8 cellular contexts compared by ENCODE assay signal in genomic region chr11:58905716-58906547, GRCh38. TPM values are rescaled to one million over a fixed set of nuclear protein-coding genes. Genes with fewer than 3 reads are reported as not detected.
DNase-seq lines count a peak whose midpoint lies in the region; ATAC-seq and TF ChIP-seq lines count a peak whose summit lies in the region.

No MANE protein-coding gene starts in this region.

- no peaks in the 10 kb centered on the region for H3K9me3 ChIP-seq in CD8-positive, alpha-beta memory T cell (ENCODE audit: low read length)

- no peak overlapping the region for H3K27ac ChIP-seq in CD8-positive, alpha-beta memory T cell (ENCODE audit: low read depth, low read length)

- no peak overlapping the region for H3K27ac Mint-ChIP-seq in nephron progenitor cell
- no peak overlapping the region for H3K27ac Mint-ChIP-seq in CD8-positive, alpha-beta memory T cell

- peak; percentile 49 for TF ChIP-seq CTCF in fibroblast of mammary gland (conservative IDR thresholded peaks at IDR 0.05; ENCODE audit: control insufficient read depth, insufficient read depth, low read depth, low read length)
- TF ChIP-seq CTCF in nephron progenitor cell (IDR thresholded peaks at IDR 0.05): peak; percentile 39

- H3K36me3 ChIP-seq in CD8-positive, alpha-beta memory T cell (ENCODE audit: insufficient read depth, low read length): no peaks in the 10 kb centered on the region

- H3K4me1 Mint-ChIP-seq in nephron progenitor cell: peaks cover 35% of the 10 kb centered on the region
- no peaks in the 10 kb centered on the region for H3K4me1 Mint-ChIP-seq in CD8-positive, alpha-beta memory T cell

- peaks cover 16% of the 10 kb centered on the region for H3K27me3 ChIP-seq in CD8-positive, alpha-beta memory T cell (ENCODE audit: insufficient read depth, low read length, poor library complexity, severe bottlenecking)

- H3K36me3 Mint-ChIP-seq in nephron progenitor cell (ENCODE audit: low read depth): no peaks in the 10 kb centered on the region
- no peaks in the 10 kb centered on the region for H3K36me3 Mint-ChIP-seq in CD8-positive, alpha-beta memory T cell

- DNase-seq in ELR (ENCODE audit: low read depth) (peak; percentile 95), NCI-H82 treated with DMSO at 0.1 percent for 48 hours (lab: John Stamatoyannopoulos, UW; ENCODE audit: unreplicated experiment) (peak; percentile 70), fibroblast of mammary gland (ENCODE audit: low read depth) (peak; percentile 91), nephron progenitor cell (peak; percentile 82)
- no peak for DNase-seq in CD8-positive, alpha-beta memory T cell
- DNase-seq in stimulated activated CD4-positive, alpha-beta T cell treated with anti-CD3 and anti-CD28 coated beads, Interleukin-1b, Interleukin-23, amount 100 ng/mL, for 48 hours: no peak
- no peak for DNase-seq in activated T-cell treated with anti-CD3 and anti-CD28 coated beads, Interleukin-2, amount 50 U/mL, for 1 hour

- H3K27me3 Mint-ChIP-seq in nephron progenitor cell (ENCODE audit: low read depth, poor library complexity): peaks cover 13% of the 10 kb centered on the region
- peaks cover 41 to 72% of the 10 kb centered on the region in 2 donors for H3K27me3 Mint-ChIP-seq in CD8-positive, alpha-beta memory T cell

- ATAC-seq in HG03097 (IDR thresholded peaks at IDR 0.05; ENCODE audit: low FRiP score, unreplicated experiment): no peak

- CTCF ChIA-PET in CD8-positive, alpha-beta memory T cell (lab: Charles Lee): no interaction called here

- peak overlapping the region; percentile 66 for H3K4me3 ChIP-seq in fibroblast of mammary gland (ENCODE audit: control insufficient read depth, low read depth, low read length)
- H3K4me3 ChIP-seq in CD8-positive, alpha-beta memory T cell (ENCODE audit: low read length): no peak overlapping the region

- POLR2A ChIA-PET in CD8-positive, alpha-beta memory T cell (lab: Charles Lee): no interaction called here

- H3K4me3 Mint-ChIP-seq in nephron progenitor cell: peak overlapping the region; percentile 81
- no peak overlapping the region for H3K4me3 Mint-ChIP-seq in CD8-positive, alpha-beta memory T cell

- H3K9me3 Mint-ChIP-seq in nephron progenitor cell: no peaks in the 10 kb centered on the region
- H3K9me3 Mint-ChIP-seq in CD8-positive, alpha-beta memory T cell: peaks cover 0 to 6% (median 0%) of the 10 kb centered on the region in 5 donors

- H3K4me1 ChIP-seq in CD8-positive, alpha-beta memory T cell (ENCODE audit: insufficient read depth, low read length): no peaks in the 10 kb centered on the region

RNA-seq across cellular contexts. Expression of gene GLYATL1, which starts 33.4 kb away (rescaled TPM):
- not detected for total RNA-seq in CD8-positive, alpha-beta memory T cell
- not detected for polyA plus RNA-seq in CD8-positive, alpha-beta memory T cell

Comparison
In these comparisons a context has a peak if more than half of its experiments do, and no peak if none do; other contexts are left out.
1. DNase-seq: peak in ELR (single experiment), NCI-H82 treated with DMSO at 0.1 percent for 48 hours (single experiment), fibroblast of mammary gland (single experiment) and nephron progenitor cell (single experiment); none in CD8-positive, alpha-beta memory T cell (0 of 5), stimulated activated CD4-positive, alpha-beta T cell treated with anti-CD3 and anti-CD28 coated beads, Interleukin-1b, Interleukin-23, amount 100 ng/mL, for 48 hours (single experiment) and activated T-cell treated with anti-CD3 and anti-CD28 coated beads, Interleukin-2, amount 50 U/mL, for 1 hour (single experiment).